Comparison of ENCODE assay signal across 13 cellular contexts in genomic region chr2:223936862-223937326, GRCh38. TPM values are rescaled to one million over a fixed set of nuclear protein-coding genes. Genes with fewer than 3 reads are reported as not detected.
DNase-seq lines count a peak whose midpoint lies in the region; ATAC-seq and TF ChIP-seq lines count a peak whose summit lies in the region.
"Had no signal": no experiment of that assay in that cellular context is flagged by ENCODE, and none has a peak within 500 bp of the region (broad histone marks: within the 10 kb centered on the region; RNA-seq: fewer than 3 reads in every experiment).

No MANE protein-coding gene starts in this region.

- H2AFZ ChIP-seq in PC-3 (ENCODE audit: low read length): no peak overlapping the region

- no peak overlapping the region for H3K9ac ChIP-seq in PC-3 (ENCODE audit: low read length)

- H3K27ac ChIP-seq in right atrium auricular region (peak overlapping the region; percentile 24 to 44), PC-3 (ENCODE audit: low read length) (no peak overlapping the region)
- H3K27ac ChIP-seq: left ventricle myocardium inferior had no signal

- H3K27me3 Mint-ChIP-seq in T-helper 2 cell treated with Interferon-gamma antibody and Interleukin-4, amounts not matched to agents 5 μg/mL and 100 μg/mL, for 36 hours (ENCODE audit: low read depth): no peaks in the 10 kb centered on the region
- H3K27me3 Mint-ChIP-seq: dendritic cell treated with granulocyte-macrophage colony-stimulating factor and Interleukin-4, amounts not matched to agents 40 ng/mL and 50 ng/mL, for 4 days had no signal

- CTCF ChIA-PET in PC-3 (lab: Charles Lee): no interaction called here

- H4K20me1 ChIP-seq in PC-3 (ENCODE audit: low read length): 0 out of 2 replicates have a peak, but pooled peaks cover 13% of the 10 kb centered on the region

- H3K9me3 ChIP-seq in right atrium auricular region (no peaks in the 10 kb centered on the region), MG63 (no peaks in the 10 kb centered on the region; the same call in 1 of the 2 replicates), PC-3 (ENCODE audit: low read length) (no peaks in the 10 kb centered on the region)
- H3K9me3 ChIP-seq: left ventricle myocardium inferior had no signal

- H3K27me3 ChIP-seq in right atrium auricular region (no peaks in the 10 kb centered on the region), MG63 (no peaks in the 10 kb centered on the region), PC-3 (ENCODE audit: low read length) (no peaks in the 10 kb centered on the region)

- H3K4me3 Mint-ChIP-seq in T-helper 2 cell treated with Interferon-gamma antibody and Interleukin-4, amounts not matched to agents 5 μg/mL and 100 μg/mL, for 36 hours: peak overlapping the region; percentile 70
- H3K4me3 Mint-ChIP-seq: dendritic cell treated with granulocyte-macrophage colony-stimulating factor and Interleukin-4, amounts not matched to agents 40 ng/mL and 50 ng/mL, for 4 days had no signal

- peaks cover 33% of the 10 kb centered on the region for H3K36me3 Mint-ChIP-seq in T-helper 2 cell treated with Interferon-gamma antibody and Interleukin-4, amounts not matched to agents 5 μg/mL and 100 μg/mL, for 36 hours (ENCODE audit: low read depth)

- no peak for TF ChIP-seq CTCF in right atrium auricular region (IDR thresholded peaks at IDR 0.05)
- TF ChIP-seq CTCF in fibroblast of mammary gland (conservative IDR thresholded peaks at IDR 0.05; ENCODE audit: control insufficient read depth, insufficient read depth, low read depth, low read length): no peak
- no peak for TF ChIP-seq CTCF in PC-3 (conservative IDR thresholded peaks at IDR 0.05; ENCODE audit: low read depth, low read length)

- H3K4me2 ChIP-seq in PC-3 (ENCODE audit: low read length): no peak overlapping the region

- peaks cover 59% of the 10 kb centered on the region for H3K4me1 Mint-ChIP-seq in T-helper 2 cell treated with Interferon-gamma antibody and Interleukin-4, amounts not matched to agents 5 μg/mL and 100 μg/mL, for 36 hours (ENCODE audit: low read depth)

- no TSS peak for BruUV-seq in PC-3 (replicated peaks; lab: Mats Ljungman, UMichigan)

- peaks cover 0 to 60% of the 10 kb centered on the region in 2 donors for H3K4me1 ChIP-seq in right atrium auricular region
- peaks cover 17% of the 10 kb centered on the region for H3K4me1 ChIP-seq in PC-3 (ENCODE audit: insufficient read depth, low read length)

- no peaks in the 10 kb centered on the region for H3K36me3 ChIP-seq in right atrium auricular region
- H3K36me3 ChIP-seq in MG63: no peaks in the 10 kb centered on the region
- H3K36me3 ChIP-seq in PC-3 (ENCODE audit: low read depth, low read length): peaks cover 11% of the 10 kb centered on the region; the same call in 1 of the 2 replicates
- H3K36me3 ChIP-seq: left ventricle myocardium inferior had no signal

- POLR2A ChIA-PET in PC-3 (lab: Charles Lee; ENCODE audit: unreplicated experiment): no interaction called here

- H3K27ac Mint-ChIP-seq in T-helper 2 cell treated with Interferon-gamma antibody and Interleukin-4, amounts not matched to agents 5 μg/mL and 100 μg/mL, for 36 hours: peak overlapping the region; percentile 71
- H3K27ac Mint-ChIP-seq: dendritic cell treated with granulocyte-macrophage colony-stimulating factor and Interleukin-4, amounts not matched to agents 40 ng/mL and 50 ng/mL, for 4 days had no signal

- ATAC-seq in left cardiac atrium (no peak), PC-3 (no peak)
- ATAC-seq: Right ventricle myocardium inferior had no signal

- DNase-seq in right atrium auricular region (ENCODE audit: low spot score) (no peak), left cardiac atrium (no peak), fibroblast of mammary gland (ENCODE audit: low read depth) (peak; percentile 14), MG63 (no peak), COLO829 (ENCODE audit: low spot score) (no peak), PC-3 (no peak), anterior cingulate cortex (lab: John Stamatoyannopoulos, UW) (no peak)
- no peak for DNase-seq in T-helper 2 cell treated with Interferon-gamma antibody and Interleukin-4, amounts not matched to agents 5 μg/mL and 100 μg/mL, for 36 hours (ENCODE audit: low spot score)
- DNase-seq: glutamatergic neuron, left ventricle myocardium inferior, NCI-H1105 had no signal

- H3F3A ChIP-seq in PC-3 (ENCODE audit: low read length, unreplicated experiment): peaks cover 4% of the 10 kb centered on the region

- H3K4me3 ChIP-seq in right atrium auricular region: no peak overlapping the region
- H3K4me3 ChIP-seq in fibroblast of mammary gland (ENCODE audit: control insufficient read depth, low read depth, low read length): no peak overlapping the region
- no peak overlapping the region for H3K4me3 ChIP-seq in MG63
- H3K4me3 ChIP-seq in PC-3 (ENCODE audit: low read length): no peak overlapping the region
- H3K4me3 ChIP-seq: left ventricle myocardium inferior had no signal

- peaks cover 13% of the 10 kb centered on the region for H3K9me3 Mint-ChIP-seq in T-helper 2 cell treated with Interferon-gamma antibody and Interleukin-4, amounts not matched to agents 5 μg/mL and 100 μg/mL, for 36 hours

- no peaks in the 10 kb centered on the region for H3K9me2 ChIP-seq in PC-3 (replicated peaks; ENCODE audit: low read length)

- intact Hi-C loops in left cardiac atrium (cut with DNase I) (no loop called here), PC-3 (cut with micrococcal nuclease) (no loop called here)

- H3K79me2 ChIP-seq in PC-3 (ENCODE audit: low read length): peaks cover 97% of the 10 kb centered on the region

RNA-seq across cellular contexts. Expression of gene WDFY1, which starts 8.2 kb away (rescaled TPM):
- total RNA-seq in right atrium auricular region: 10 to 100 TPM; 13.8 to 16.8 TPM
- total RNA-seq in left cardiac atrium: 10 to 100 TPM; 14.1 to 20.5 TPM
- 23.4 and 23.6 TPM in 2 replicates for total RNA-seq in MG63 (2014; rRNA removed; shearing (Covaris generic); ENCODE audit: low replicate concordance)
- 44.9 and 47.7 TPM in 2 replicates for total RNA-seq in PC-3 (2014; rRNA removed)

RNA-seq across cellular contexts. Expression of gene MRPL44, which starts 20.4 kb away (rescaled TPM):
- 10 to 100 TPM; 21.8 to 43.7 TPM for total RNA-seq in right atrium auricular region
- total RNA-seq in left cardiac atrium: 10 to 100 TPM; 28.0 to 29.5 TPM
- 32.9 and 42.7 TPM in 2 replicates for total RNA-seq in MG63 (2014; rRNA removed; shearing (Covaris generic); ENCODE audit: low replicate concordance)
- 22.4 and 24.8 TPM in 2 replicates for total RNA-seq in PC-3 (2014; rRNA removed)
